Comparison of ENCODE assay signal across 13 cellular contexts in genomic region chr18:24370120-24370519, GRCh38.
"Had no signal": no experiment of that assay in that cellular context is flagged by ENCODE, and none has a peak within 500 bp of the region (broad histone marks: within the 10 kb centered on the region; RNA-seq: fewer than 3 reads in every experiment).

No MANE protein-coding gene starts in this region.

- H3K27me3 Mint-ChIP-seq: activated CD4-positive, alpha-beta memory T cell treated with anti-CD3 and anti-CD28 coated beads, Interleukin-2, amount 10 ng/mL, durations not matched to agents 7 days and 5 days; activated naive CD8-positive, alpha-beta T cell; stimulated activated naive CD8-positive, alpha-beta T cell treated with anti-CD3 and anti-CD28 coated beads, Interleukin-15, Interleukin-2, amounts not matched to agents 100 ng/mL and 50 ng/mL, for 24 hours had no signal

- H3K9me3 Mint-ChIP-seq: activated CD4-positive, alpha-beta memory T cell treated with anti-CD3 and anti-CD28 coated beads, Interleukin-2, amount 10 ng/mL, durations not matched to agents 7 days and 5 days; activated T-cell treated with anti-CD3 and anti-CD28 coated beads, Interleukin-2, amount 50 U/mL, for 4 hours; mesothelial cell of epicardium; stimulated activated naive CD8-positive, alpha-beta T cell treated with anti-CD3 and anti-CD28 coated beads, Interleukin-15, Interleukin-2, amounts not matched to agents 100 ng/mL and 50 ng/mL, for 24 hours had no signal

- H3K27ac ChIP-seq: body of pancreas, prostate gland, right atrium auricular region, tibial nerve, VCaP had no signal

- H3K27me3 ChIP-seq: body of pancreas, right atrium auricular region, tibial nerve had no signal

- H3K36me3 ChIP-seq: prostate gland, right atrium auricular region had no signal

- H3K27ac Mint-ChIP-seq: activated CD4-positive, alpha-beta memory T cell treated with anti-CD3 and anti-CD28 coated beads, Interleukin-2, amount 10 ng/mL, durations not matched to agents 7 days and 5 days; mesothelial cell of epicardium had no signal

- H3K4me1 ChIP-seq: body of pancreas, prostate gland, right atrium auricular region, tibial nerve had no signal

- H3K9me3 ChIP-seq: body of pancreas, prostate gland, right atrium auricular region, tibial nerve had no signal

- DNase-seq: activated CD4-positive, alpha-beta memory T cell treated with anti-CD3 and anti-CD28 coated beads, Interleukin-2, amount 10 ng/mL, durations not matched to agents 7 days and 5 days; activated gamma-delta T cell; activated T-cell treated with anti-CD3 and anti-CD28 coated beads, Interleukin-2, amount 50 U/mL, for 4 hours; body of pancreas; erythroblast; T-helper 1 cell had no signal

- H3K4me3 ChIP-seq: body of pancreas, prostate gland, right atrium auricular region, tibial nerve had no signal

- H3K4me3 Mint-ChIP-seq: activated CD4-positive, alpha-beta memory T cell treated with anti-CD3 and anti-CD28 coated beads, Interleukin-2, amount 10 ng/mL, durations not matched to agents 7 days and 5 days; activated naive CD8-positive, alpha-beta T cell; activated T-cell treated with anti-CD3 and anti-CD28 coated beads, Interleukin-2, amount 50 U/mL, for 4 hours; mesothelial cell of epicardium had no signal
